In the genomic region with DNA sequence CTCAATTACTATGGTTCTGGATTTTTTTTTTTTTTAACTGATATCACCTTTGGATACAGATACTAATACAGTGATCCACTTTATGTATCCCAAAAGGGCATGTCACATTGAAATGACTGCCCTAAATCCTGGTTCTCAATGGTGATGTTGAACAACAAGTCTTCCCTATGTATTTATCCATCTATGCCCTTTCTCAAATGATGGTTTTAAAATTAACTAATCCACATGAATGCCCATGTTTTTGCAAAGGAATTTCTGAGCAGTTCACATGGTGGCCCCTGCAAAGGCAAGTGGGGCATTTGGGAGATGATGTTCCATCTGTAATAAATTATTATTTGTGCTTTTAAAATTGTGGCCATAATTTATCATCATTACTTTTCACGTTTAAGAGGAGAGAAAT, we compare ENCODE assay signal across 23 cellular contexts. TPM values are rescaled to one million over a fixed set of nuclear protein-coding genes. Genes with fewer than 3 reads are reported as not detected.
A peak's percentile ranks its signal among the peaks of the same experiment; 100 is the strongest.
DNase-seq lines count a peak whose midpoint lies in the region; ATAC-seq and TF ChIP-seq lines count a peak whose summit lies in the region.
"Had no signal": no experiment of that assay in that cellular context is flagged by ENCODE, and none has a peak within 500 bp of the region (broad histone marks: within the 10 kb centered on the region; RNA-seq: fewer than 3 reads in every experiment).

No MANE protein-coding gene starts in this region.

- ATAC-seq in GM21529 (IDR thresholded peaks at IDR 0.05; ENCODE audit: unreplicated experiment): no peak
- ATAC-seq: HCT116, Right ventricle myocardium inferior had no signal

- in situ Hi-C loops in KBM-7 (cut with MboI; ENCODE audit: low pct_unique_long_range_greater_than_20kb, low sequenced_read_pairs): loop anchor here (25.0 kb wide), 1 partner anchor 325 kb away; no protein-coding TSS in a partner anchor

- no peaks in the 10 kb centered on the region for H3K9me3 ChIP-seq in A673 (ENCODE audit: low read depth, low read length, poor library complexity, severe bottlenecking)
- H3K9me3 ChIP-seq: BLaER1, MG63 had no signal

- TF ChIP-seq CTCF in A673 (conservative IDR thresholded peaks at IDR 0.05; ENCODE audit: low read depth, low read length) (no peak), dorsolateral prefrontal cortex (IDR thresholded peaks at IDR 0.05 in 54 of 56, conservative IDR thresholded peaks at IDR 0.05 in 2 of 56; ENCODE audit: low read depth in 1 of 56, partially characterized antibody in 56 of 56) (no peak), neural crest cell (conservative IDR thresholded peaks at IDR 0.05) (no peak)

- no peaks in the 10 kb centered on the region for H3K9me3 Mint-ChIP-seq in neural crest cell

- intact Hi-C loops in A673 (cut with micrococcal nuclease; ENCODE audit: unreplicated experiment) (loop anchor here (1.0 to 10.0 kb wide), 10 partner anchors 90 to 1573 kb away; no protein-coding TSS in a partner anchor), dorsolateral prefrontal cortex (cut with DNase I) (loop anchor here (2.0 to 10.0 kb wide), 5 partner anchors 75 to 1503 kb away; no protein-coding TSS in a partner anchor)

- POLR2A ChIA-PET in A673 (lab: Charles Lee; ENCODE audit: low non-redundant PET): no interaction called here

- BruUV-seq in A673 (replicated peaks; lab: Mats Ljungman, UMichigan): no TSS peak

- CTCF ChIA-PET in A673 (lab: Charles Lee): no interaction called here

- peaks cover 60% of the 10 kb centered on the region for H3K4me1 ChIP-seq in A673 (ENCODE audit: insufficient read depth, low read length, poor library complexity, severe bottlenecking)

- peaks cover 55% of the 10 kb centered on the region for H3K4me1 Mint-ChIP-seq in neural crest cell

- H3K4me3 ChIP-seq in A673 (ENCODE audit: low read depth, low read length, poor library complexity, severe bottlenecking) (peak overlapping the region; percentile 88), dorsolateral prefrontal cortex (peak overlapping the region; percentile 66 to 96 (median 83))
- H3K4me3 ChIP-seq: BLaER1, GM23248, MG63 had no signal

- H3K4me3 Mint-ChIP-seq in neural crest cell: peak overlapping the region; percentile 74

- DNase-seq in A673 (ENCODE audit: low spot score) (no peak), dorsolateral prefrontal cortex (no peak), neural crest cell (ENCODE audit: low read depth, low spot score) (no peak), KBM-7 (no peak), hepatic stellate cell (ENCODE audit: low spot score) (no peak), pons (ENCODE audit: low spot score) (no peak)
- DNase-seq: DMS153; MG63; NCI-H1092; NCI-H1436 treated with DMSO at 0.1 percent for 48 hours; NCI-H2081 treated with DMSO at 0.1 percent for 48 hours; NCI-H510A; NCI-H748 treated with DMSO at 0.1 percent for 48 hours; NK-92 treated with Interleukin-12 subunit alpha and Interleukin-12 subunit beta, amount 100 ng/mL, for 24 hours had no signal

- H3K27me3 ChIP-seq in A673 (replicated peaks; ENCODE audit: insufficient read depth, low read depth, low read length, poor library complexity): no peaks in the 10 kb centered on the region
- no peaks in the 10 kb centered on the region for H3K27me3 ChIP-seq in dorsolateral prefrontal cortex

- no peak overlapping the region for H3K27ac Mint-ChIP-seq in neural crest cell (ENCODE audit: unreplicated experiment)
- H3K27ac Mint-ChIP-seq: CD4-positive, alpha-beta memory T cell had no signal

- H3K36me3 ChIP-seq in A673 (ENCODE audit: insufficient read depth, low read length, poor library complexity, severe bottlenecking): no peaks in the 10 kb centered on the region
- H3K36me3 ChIP-seq: BLaER1, MG63 had no signal

- H3K27me3 Mint-ChIP-seq in neural crest cell (ENCODE audit: low read depth): peaks cover 78% of the 10 kb centered on the region

- no peaks in the 10 kb centered on the region for H3K36me3 Mint-ChIP-seq in neural crest cell (ENCODE audit: low read depth)
- H3K36me3 Mint-ChIP-seq: CD4-positive, alpha-beta memory T cell had no signal

- H3K27ac ChIP-seq in A673 (ENCODE audit: low read depth, low read length, poor library complexity, severe bottlenecking) (no peak overlapping the region), angular gyrus (ENCODE audit: low read depth, low read length) (peak overlapping the region; percentile 83), dorsolateral prefrontal cortex (peak overlapping the region; percentile 55 to 99 (median 97))
- H3K27ac ChIP-seq: BLaER1, GM23248 had no signal

RNA-seq across cellular contexts. Expression of a gene that starts 2.7 kb away (rescaled TPM):
- 7.7 and 8.1 TPM in 2 replicates for total RNA-seq in A673 (2021)
- 100 to 1,000 TPM in 92 of 120 experiments, 10 to 100 TPM in 28; 64.3 to 152 (median 114) TPM for total RNA-seq in dorsolateral prefrontal cortex
- 5.0 and 5.1 TPM in 2 replicates for total RNA-seq in neural crest cell
- total RNA-seq: CD4-positive, alpha-beta memory T cell; GM23248; IMR-90; OCI-LY7 had no signal
